In genomic region chr1:116699605-116700004, GRCh38 we compare ENCODE assay signal across 30 cellular contexts. TPM values are rescaled to one million over a fixed set of nuclear protein-coding genes. Genes with fewer than 3 reads are reported as not detected.
"Had no signal": no experiment of that assay in that cellular context is flagged by ENCODE, and none has a peak within 500 bp of the region (broad histone marks: within the 10 kb centered on the region; RNA-seq: fewer than 3 reads in every experiment).

No MANE protein-coding gene starts in this region.

- H3K9me3 ChIP-seq: breast epithelium, colonic mucosa, MG63, SJCRH30 had no signal

- H3K4me3 Mint-ChIP-seq: activated CD4-positive, alpha-beta memory T cell treated with anti-CD3 and anti-CD28 coated beads, Interleukin-2, amount 10 ng/mL, durations not matched to agents 7 days and 5 days; activated CD4-positive, alpha-beta T cell treated with anti-CD3 and anti-CD28 coated beads for 36 hours; activated naive CD4-positive, alpha-beta T cell treated with anti-CD3 and anti-CD28 coated beads, Interleukin-2, amount 10 ng/mL, durations not matched to agents 7 days and 5 days; activated naive CD8-positive, alpha-beta T cell treated with anti-CD3 and anti-CD28 coated beads, Interleukin-2, amount 10 ng/mL, durations not matched to agents 7 days and 5 days; activated T-helper 17 cell treated with anti-CD3 and anti-CD28 coated beads, Interleukin-2, amount 50 U/mL, for 72 hours; T-cell had no signal

- H3K36me3 Mint-ChIP-seq: activated naive CD4-positive, alpha-beta T cell treated with anti-CD3 and anti-CD28 coated beads, Interleukin-2, amount 10 ng/mL, durations not matched to agents 7 days and 5 days; activated naive CD8-positive, alpha-beta T cell treated with anti-CD3 and anti-CD28 coated beads, Interleukin-2, amount 10 ng/mL, durations not matched to agents 7 days and 5 days; T-cell had no signal

- ATAC-seq: activated CD4-positive, alpha-beta T cell treated with anti-CD3 and anti-CD28 coated beads for 36 hours; activated T-helper 17 cell treated with anti-CD3 and anti-CD28 coated beads, Interleukin-2, amount 50 U/mL, for 72 hours; Right ventricle myocardium inferior; T-cell had no signal

- H3K4me3 ChIP-seq: breast epithelium, colonic mucosa, MG63, SJCRH30 had no signal

- H3K36me3 ChIP-seq: breast epithelium, colonic mucosa, MG63, SJCRH30, WERI-Rb-1 had no signal

- DNase-seq: activated CD4-positive, alpha-beta memory T cell treated with anti-CD3 and anti-CD28 coated beads, Interleukin-2, amount 10 ng/mL, durations not matched to agents 7 days and 5 days; activated CD4-positive, alpha-beta T cell treated with anti-CD3 and anti-CD28 coated beads for 36 hours; activated CD4-positive, alpha-beta T cell treated with anti-CD3 and anti-CD28 coated beads, Interleukin-2, amount 50 U/mL, for 1 hour; activated gamma-delta T cell treated with Interleukin-2 at 50 U/mL for 16 hours; activated naive CD4-positive, alpha-beta T cell treated with anti-CD3 and anti-CD28 coated beads, Interleukin-2, amount 10 ng/mL, durations not matched to agents 7 days and 5 days; activated naive CD8-positive, alpha-beta T cell treated with anti-CD3 and anti-CD28 coated beads, Interleukin-2, amount 10 ng/mL, durations not matched to agents 7 days and 5 days; activated T-cell treated with anti-CD3 and anti-CD28 coated beads for 4 hours; activated T-cell treated with anti-CD3 and anti-CD28 coated beads, Interleukin-2, amount 50 U/mL, for 48 hours; aorta; caudate nucleus; colonic mucosa; dermis blood vessel endothelial cell; MG63; NCI-H1417; NCI-H1930; NCI-H2107; NCI-H2171 treated with DMSO at 0.1 percent for 48 hours; NCI-H226; NCI-H526; RPMI8226; SJCRH30; T-cell; T-helper 2 cell; T1000; WERI-Rb-1 had no signal

- H3K4me1 Mint-ChIP-seq: activated CD4-positive, alpha-beta memory T cell treated with anti-CD3 and anti-CD28 coated beads, Interleukin-2, amount 10 ng/mL, durations not matched to agents 7 days and 5 days; activated CD4-positive, alpha-beta T cell treated with anti-CD3 and anti-CD28 coated beads for 36 hours; activated naive CD4-positive, alpha-beta T cell treated with anti-CD3 and anti-CD28 coated beads, Interleukin-2, amount 10 ng/mL, durations not matched to agents 7 days and 5 days; activated naive CD8-positive, alpha-beta T cell treated with anti-CD3 and anti-CD28 coated beads, Interleukin-2, amount 10 ng/mL, durations not matched to agents 7 days and 5 days; activated T-helper 17 cell treated with anti-CD3 and anti-CD28 coated beads, Interleukin-2, amount 50 U/mL, for 72 hours; T-cell had no signal

- H3K27ac Mint-ChIP-seq: activated CD4-positive, alpha-beta memory T cell treated with anti-CD3 and anti-CD28 coated beads, Interleukin-2, amount 10 ng/mL, durations not matched to agents 7 days and 5 days; activated CD4-positive, alpha-beta T cell treated with anti-CD3 and anti-CD28 coated beads for 36 hours; activated naive CD4-positive, alpha-beta T cell treated with anti-CD3 and anti-CD28 coated beads, Interleukin-2, amount 10 ng/mL, durations not matched to agents 7 days and 5 days; activated naive CD8-positive, alpha-beta T cell treated with anti-CD3 and anti-CD28 coated beads, Interleukin-2, amount 10 ng/mL, durations not matched to agents 7 days and 5 days; activated T-helper 17 cell treated with anti-CD3 and anti-CD28 coated beads, Interleukin-2, amount 50 U/mL, for 72 hours; T-cell had no signal

- H3K27me3 Mint-ChIP-seq: activated CD4-positive, alpha-beta T cell treated with anti-CD3 and anti-CD28 coated beads for 36 hours; activated T-helper 17 cell treated with anti-CD3 and anti-CD28 coated beads, Interleukin-2, amount 50 U/mL, for 72 hours; T-cell had no signal

- H3K9me3 Mint-ChIP-seq: activated CD4-positive, alpha-beta memory T cell treated with anti-CD3 and anti-CD28 coated beads, Interleukin-2, amount 10 ng/mL, durations not matched to agents 7 days and 5 days; activated naive CD4-positive, alpha-beta T cell treated with anti-CD3 and anti-CD28 coated beads, Interleukin-2, amount 10 ng/mL, durations not matched to agents 7 days and 5 days; activated naive CD8-positive, alpha-beta T cell treated with anti-CD3 and anti-CD28 coated beads, Interleukin-2, amount 10 ng/mL, durations not matched to agents 7 days and 5 days; activated T-helper 17 cell treated with anti-CD3 and anti-CD28 coated beads, Interleukin-2, amount 50 U/mL, for 72 hours had no signal

- H3K27me3 ChIP-seq: breast epithelium, colonic mucosa, MG63, SJCRH30 had no signal

- H3K27ac ChIP-seq: breast epithelium, colonic mucosa, SJCRH30, WERI-Rb-1 had no signal

- H3K4me1 ChIP-seq: breast epithelium, colonic mucosa had no signal

RNA-seq across cellular contexts. Expression of gene CD2, which starts 54.6 kb away (rescaled TPM):
- total RNA-seq: cerebellum, dermis blood vessel endothelial cell, NCI-H460, SJCRH30 had no signal
